In genomic region chr1:15863156-15863901, GRCh38 we compare ENCODE assay signal across 1 cellular context.
TF ChIP-seq lines count a peak whose summit lies in the region.

No MANE protein-coding gene starts in this region.

TF ChIP-seq in GM23338, 12 proteins besides CTCF, POLR2A, EP300 and RAD21 (continued from another document):
- TF ChIP-seq REST (IDR thresholded peaks at IDR 0.05; ENCODE audit: unreplicated experiment) = no peak
- no peak for TF ChIP-seq ETS1 (IDR thresholded peaks at IDR 0.05)
- no peak for TF ChIP-seq ZNF331 (CRISPR knock-in tag; IDR thresholded peaks at IDR 0.05; ENCODE audit: low read depth)
- no peak for TF ChIP-seq ZNF114 (CRISPR knock-in tag; IDR thresholded peaks at IDR 0.05)
- no peak for TF ChIP-seq NANOG (IDR thresholded peaks at IDR 0.05; ENCODE audit: borderline replicate concordance)
- no peak for TF ChIP-seq EZH2phosphoT487 (IDR thresholded peaks at IDR 0.05; ENCODE audit: unreplicated experiment)
- no peak for TF ChIP-seq POLR2AphosphoS5 (IDR thresholded peaks at IDR 0.05; ENCODE audit: low read depth)
TF ChIP-seq in GM23338: peak in this region for 0.
